Comparison of ENCODE assay signal across 3 cellular contexts in genomic region chr19:33204136-33204973, GRCh38.
TF ChIP-seq lines count a peak whose summit lies in the region.

No MANE protein-coding gene starts in this region.

TF ChIP-seq in SK-N-SH, 30 proteins besides CTCF, POLR2A, EP300 and RAD21 (continued from another document):
- TF ChIP-seq JUND (IDR thresholded peaks at IDR 0.05) (no peak), PBX3 (IDR thresholded peaks at IDR 0.05) (no peak), FOSL2 (IDR thresholded peaks at IDR 0.05; ENCODE audit: borderline replicate concordance, low read depth) (no peak), NRF1 (IDR thresholded peaks at IDR 0.05; ENCODE audit: low read depth, low read length) (no peak), MAX (IDR thresholded peaks at IDR 0.05; ENCODE audit: low read depth) (no peak), YY1 (IDR thresholded peaks at IDR 0.05; ENCODE audit: low read depth) (no peak), REST (IDR thresholded peaks at IDR 0.05; ENCODE audit: low read depth, low read length) (no peak), TEAD4 (IDR thresholded peaks at IDR 0.05; ENCODE audit: borderline replicate concordance, insufficient read depth) (no peak)

TF ChIP-seq in SK-N-SH treated with all-trans-retinoic acid at 6 μM for 48 hours, 23 proteins besides CTCF, POLR2A, EP300 and RAD21 (continued from another document):
- TF ChIP-seq PATZ1 (CRISPR knock-in tag; IDR thresholded peaks at IDR 0.05; ENCODE audit: borderline replicate concordance) (no peak), ZFP30 (CRISPR knock-in tag; IDR thresholded peaks at IDR 0.05) (no peak), OSR1 (CRISPR knock-in tag; IDR thresholded peaks at IDR 0.05) (no peak), SNAI2 (CRISPR knock-in tag; IDR thresholded peaks at IDR 0.05) (no peak), POU6F1 (CRISPR knock-in tag; IDR thresholded peaks at IDR 0.05; ENCODE audit: borderline replicate concordance, low read depth) (no peak), GLIS3 (CRISPR knock-in tag; IDR thresholded peaks at IDR 0.05) (no peak), TSHZ2 (CRISPR knock-in tag; IDR thresholded peaks at IDR 0.05) (no peak), PPARA (CRISPR knock-in tag; IDR thresholded peaks at IDR 0.05; ENCODE audit: borderline replicate concordance) (no peak), ZNF70 (CRISPR knock-in tag; IDR thresholded peaks at IDR 0.05) (no peak), RARB (CRISPR knock-in tag; IDR thresholded peaks at IDR 0.05) (no peak), ZFP3 (CRISPR knock-in tag; IDR thresholded peaks at IDR 0.05) (no peak), BACH2 (CRISPR knock-in tag; IDR thresholded peaks at IDR 0.05; ENCODE audit: borderline replicate concordance) (no peak), ESRRG (CRISPR knock-in tag; IDR thresholded peaks at IDR 0.05) (no peak), TCF4 (CRISPR knock-in tag; IDR thresholded peaks at IDR 0.05; ENCODE audit: borderline replicate concordance) (no peak)

TF ChIP-seq in HEK293, 187 proteins besides CTCF, POLR2A, EP300 and RAD21 (continued from another document):
- TF ChIP-seq ZBTB11 (tag by site-specific recombination; conservative IDR thresholded peaks at IDR 0.05; ENCODE audit: low read depth) (no peak), ZNF600 (tag by site-specific recombination; IDR thresholded peaks at IDR 0.05) (peak; percentile 68; the same call in 1 of the 2 replicates), ZNF785 (tag by site-specific recombination; IDR thresholded peaks at IDR 0.05) (no peak), ZBTB6 (tag by site-specific recombination; IDR thresholded peaks at IDR 0.05) (peak; percentile 42; the same call in 1 of the 2 replicates), ZIC2 (tag by site-specific recombination; IDR thresholded peaks at IDR 0.05) (peak; percentile 79), SP2 (tag by site-specific recombination; IDR thresholded peaks at IDR 0.05) (peak; percentile 56), ZNF335 (tag by site-specific recombination; conservative IDR thresholded peaks at IDR 0.05) (no peak), ZBTB7A (tag by site-specific recombination; IDR thresholded peaks at IDR 0.05; ENCODE audit: low read depth) (peak; percentile 82; the same call in 1 of the 2 replicates), KLF8 (tag by site-specific recombination; IDR thresholded peaks at IDR 0.05) (no peak), ZNF560 (tag by site-specific recombination; IDR thresholded peaks at IDR 0.05; ENCODE audit: borderline replicate concordance) (no peak), ZNF837 (tag by site-specific recombination; IDR thresholded peaks at IDR 0.05) (no peak), ZNF302 (tag by site-specific recombination; IDR thresholded peaks at IDR 0.05; ENCODE audit: low read depth) (no peak), ZBTB21 (tag by site-specific recombination; IDR thresholded peaks at IDR 0.05) (no peak), ZNF114 (tag by site-specific recombination; IDR thresholded peaks at IDR 0.05) (no peak)
